8 cellular contexts compared by ENCODE assay signal in the genomic region with DNA sequence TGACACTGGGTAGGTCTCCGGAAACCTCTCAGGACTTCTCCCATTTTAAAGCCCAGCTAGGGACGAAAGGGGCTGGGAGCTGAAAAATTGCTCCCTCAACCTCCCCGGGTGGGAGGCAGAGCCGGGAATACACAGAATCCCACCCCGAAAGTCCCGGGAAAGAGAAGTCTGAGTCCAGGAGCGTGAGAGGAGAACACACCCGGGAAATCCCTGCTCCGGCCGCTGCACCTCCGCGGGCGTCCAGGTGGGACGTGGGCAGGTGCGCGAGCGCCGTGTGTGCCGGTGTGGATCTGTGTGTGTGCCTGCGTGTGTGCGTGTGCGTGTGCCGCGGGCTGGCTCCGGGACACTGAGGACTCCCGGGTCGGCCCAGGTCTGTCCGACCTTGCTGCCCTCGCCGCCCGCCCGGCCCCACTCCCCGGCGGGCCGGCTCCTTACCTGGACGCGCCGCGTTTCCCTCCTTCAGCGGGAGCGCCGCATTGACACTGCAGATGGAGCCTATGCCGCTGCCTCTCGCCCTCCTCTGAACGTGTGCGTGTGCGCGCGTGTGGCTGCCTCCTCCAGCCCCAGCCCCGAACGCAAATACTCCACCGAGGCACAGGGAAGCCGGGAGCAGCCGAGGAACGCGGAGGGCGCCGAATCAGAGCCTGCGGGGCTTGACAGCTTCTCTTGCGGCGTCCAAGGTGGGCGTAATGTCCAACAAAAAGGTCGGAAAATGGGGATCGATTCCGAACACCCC. TPM values are rescaled to one million over a fixed set of nuclear protein-coding genes. Genes with fewer than 3 reads are reported as not detected.
DNase-seq lines count a peak whose midpoint lies in the region; ATAC-seq and TF ChIP-seq lines count a peak whose summit lies in the region.

A gene with protein sequence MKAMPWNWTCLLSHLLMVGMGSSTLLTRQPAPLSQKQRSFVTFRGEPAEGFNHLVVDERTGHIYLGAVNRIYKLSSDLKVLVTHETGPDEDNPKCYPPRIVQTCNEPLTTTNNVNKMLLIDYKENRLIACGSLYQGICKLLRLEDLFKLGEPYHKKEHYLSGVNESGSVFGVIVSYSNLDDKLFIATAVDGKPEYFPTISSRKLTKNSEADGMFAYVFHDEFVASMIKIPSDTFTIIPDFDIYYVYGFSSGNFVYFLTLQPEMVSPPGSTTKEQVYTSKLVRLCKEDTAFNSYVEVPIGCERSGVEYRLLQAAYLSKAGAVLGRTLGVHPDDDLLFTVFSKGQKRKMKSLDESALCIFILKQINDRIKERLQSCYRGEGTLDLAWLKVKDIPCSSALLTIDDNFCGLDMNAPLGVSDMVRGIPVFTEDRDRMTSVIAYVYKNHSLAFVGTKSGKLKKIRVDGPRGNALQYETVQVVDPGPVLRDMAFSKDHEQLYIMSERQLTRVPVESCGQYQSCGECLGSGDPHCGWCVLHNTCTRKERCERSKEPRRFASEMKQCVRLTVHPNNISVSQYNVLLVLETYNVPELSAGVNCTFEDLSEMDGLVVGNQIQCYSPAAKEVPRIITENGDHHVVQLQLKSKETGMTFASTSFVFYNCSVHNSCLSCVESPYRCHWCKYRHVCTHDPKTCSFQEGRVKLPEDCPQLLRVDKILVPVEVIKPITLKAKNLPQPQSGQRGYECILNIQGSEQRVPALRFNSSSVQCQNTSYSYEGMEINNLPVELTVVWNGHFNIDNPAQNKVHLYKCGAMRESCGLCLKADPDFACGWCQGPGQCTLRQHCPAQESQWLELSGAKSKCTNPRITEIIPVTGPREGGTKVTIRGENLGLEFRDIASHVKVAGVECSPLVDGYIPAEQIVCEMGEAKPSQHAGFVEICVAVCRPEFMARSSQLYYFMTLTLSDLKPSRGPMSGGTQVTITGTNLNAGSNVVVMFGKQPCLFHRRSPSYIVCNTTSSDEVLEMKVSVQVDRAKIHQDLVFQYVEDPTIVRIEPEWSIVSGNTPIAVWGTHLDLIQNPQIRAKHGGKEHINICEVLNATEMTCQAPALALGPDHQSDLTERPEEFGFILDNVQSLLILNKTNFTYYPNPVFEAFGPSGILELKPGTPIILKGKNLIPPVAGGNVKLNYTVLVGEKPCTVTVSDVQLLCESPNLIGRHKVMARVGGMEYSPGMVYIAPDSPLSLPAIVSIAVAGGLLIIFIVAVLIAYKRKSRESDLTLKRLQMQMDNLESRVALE (N-terminal part only) (minus strand): TSS at position 484 of the 736 bp plus-strand sequence. CDS start 67,777 bp downstream, outside the sequence.

- TF ChIP-seq EP300 in tibial nerve (IDR thresholded peaks at IDR 0.05): no peak

- no peaks in the 10 kb centered on the region for H3K9me3 ChIP-seq in BLaER1
- H3K9me3 ChIP-seq in tibial nerve: no peaks in the 10 kb centered on the region

- H3K4me3 ChIP-seq in BLaER1 (peak within 1 kb of the TSS; percentile 70), dorsolateral prefrontal cortex (peak within 1 kb of the TSS; percentile 48 to 77 (median 63)), tibial nerve (peak within 1 kb of the TSS; percentile 26 to 60 (median 39))

- peaks cover 88% of the 10 kb centered on the region for H3K27me3 Mint-ChIP-seq in mesothelial cell of epicardium (ENCODE audit: low read depth)

- DNase-seq in NCI-H1092 treated with DMSO at 0.1 percent for 48 hours (lab: John Stamatoyannopoulos, UW) (peak; percentile 17), dorsolateral prefrontal cortex (peak in 6 of 10 donors; percentile 30 to 57 (median 43)), mesothelial cell of epicardium (ENCODE audit: low spot score in 2 of 2, unreplicated experiment in 2 of 2) (peak in 1 of 2 experiments; percentile 52), tibial nerve (ENCODE audit: low spot score in 2 of 2) (no peak)

- no peak within 1 kb of the TSS for H3K27ac Mint-ChIP-seq in mesothelial cell of epicardium

- peak within 1 kb of the TSS; percentile 68 for H3K4me3 Mint-ChIP-seq in mesothelial cell of epicardium

- H3K27ac ChIP-seq in BLaER1 (no peak within 1 kb of the TSS), dorsolateral prefrontal cortex (peak within 1 kb of the TSS in 54 of 59 donors; percentile 28 to 92 (median 78)), tibial nerve (no peak within 1 kb of the TSS)

- peak within 1 kb of the TSS; percentile 37; the same call in 1 of the 2 replicates for H3K9ac ChIP-seq in BLaER1

- H3K36me3 ChIP-seq in BLaER1 (no peaks in the 10 kb centered on the region), tibial nerve (no peaks in the 10 kb centered on the region)

- H3K4me1 Mint-ChIP-seq in mesothelial cell of epicardium: peaks cover 23% of the 10 kb centered on the region

- TF ChIP-seq CTCF in dorsolateral prefrontal cortex (IDR thresholded peaks at IDR 0.05 in 54 of 56, conservative IDR thresholded peaks at IDR 0.05 in 2 of 56; ENCODE audit: low read depth in 1 of 56, partially characterized antibody in 56 of 56) (no peak), mesothelial cell of epicardium (IDR thresholded peaks at IDR 0.05; ENCODE audit: unreplicated experiment) (no peak), tibial nerve (IDR thresholded peaks at IDR 0.05) (no peak)

- H3K4me2 ChIP-seq in BLaER1: peak within 1 kb of the TSS; percentile 97

- H3K36me3 Mint-ChIP-seq in mesothelial cell of epicardium: no peaks in the 10 kb centered on the region

- H3K27me3 ChIP-seq in BLaER1 (peaks cover 75% of the 10 kb centered on the region), dorsolateral prefrontal cortex (peaks cover 0 to 43% (median 21%) of the 10 kb centered on the region in 45 donors), tibial nerve (peaks cover 3 to 69% of the 10 kb centered on the region in 2 donors)

- intact Hi-C loops in dorsolateral prefrontal cortex (cut with DNase I): loop anchor here in 1 of 2 donors (5.0 to 10.0 kb wide), 2 partner anchors 621 to 884 kb away; no protein-coding TSS in a partner anchor

- ATAC-seq in GM18520 (IDR thresholded peaks at IDR 0.05; ENCODE audit: unreplicated experiment): no peak
- ATAC-seq in GM19397 (IDR thresholded peaks at IDR 0.05; ENCODE audit: unreplicated experiment): no peak
- no peak for ATAC-seq in HG03521 (IDR thresholded peaks at IDR 0.05; ENCODE audit: unreplicated experiment)

- H3K4me1 ChIP-seq in BLaER1 (peaks cover 20% of the 10 kb centered on the region), tibial nerve (peaks cover 0 to 38% (median 16%) of the 10 kb centered on the region in 4 donors)

- 1 to 4% methylated on average over 32 to 46 of the region's 65 CpGs for WGBS in tibial nerve, 2 donors

- no peaks in the 10 kb centered on the region for H3K9me3 Mint-ChIP-seq in mesothelial cell of epicardium

- TF ChIP-seq POLR2A in tibial nerve (IDR thresholded peaks at IDR 0.05): no peak

- peaks cover 57% of the 10 kb centered on the region for H4K20me1 ChIP-seq in BLaER1

RNA-seq across cellular contexts. Expression of the gene that starts here (rescaled TPM):
- total RNA-seq in dorsolateral prefrontal cortex (10 to 100 TPM; 11.6 to 71.1 (median 49.9) TPM), mesothelial cell of epicardium (4.3 to 5.2 TPM (median 4.5 TPM) in 3 replicates), tibial nerve (10 to 100 TPM; 12.6 to 32.4 (median 13.7) TPM)

Comparison
In these comparisons a context has a peak if more than half of its experiments do, and no peak if none do; other contexts are left out.
1. H3K27ac ChIP-seq: peak in dorsolateral prefrontal cortex (54 of 59); none in BLaER1 (single experiment) and tibial nerve (0 of 4).
2. DNase-seq: peak in NCI-H1092 treated with DMSO at 0.1 percent for 48 hours (single experiment) and dorsolateral prefrontal cortex (6 of 10); none in tibial nerve (0 of 2).
3. Peak in every context shown above with its lines, with median percentiles within 50 percentile points of each other: H3K4me3 ChIP-seq.